In the genomic region with DNA sequence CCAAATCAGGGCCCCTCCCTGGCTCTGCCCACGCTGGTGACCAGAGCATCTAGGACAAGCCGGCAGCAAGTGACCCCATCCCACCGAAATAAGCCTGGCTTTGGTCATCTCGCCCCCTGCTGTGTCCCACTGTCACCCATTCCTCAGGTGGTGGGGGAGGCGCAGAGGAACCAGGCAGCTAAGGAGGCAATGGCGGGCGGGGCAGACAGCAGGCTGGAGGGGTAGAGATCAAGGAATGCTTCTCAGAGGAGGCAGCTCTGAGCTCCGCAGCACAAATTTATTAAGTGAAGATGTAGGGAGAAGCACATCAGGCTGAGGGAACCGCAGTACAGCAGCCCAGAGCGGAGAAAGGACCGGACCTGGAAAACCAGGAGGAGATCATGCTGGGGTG, we compare ENCODE assay signal across 27 cellular contexts. TPM values are rescaled to one million over a fixed set of nuclear protein-coding genes. Genes with fewer than 3 reads are reported as not detected.
"Had no signal": no experiment of that assay in that cellular context is flagged by ENCODE, and none has a peak within 500 bp of the region (broad histone marks: within the 10 kb centered on the region; RNA-seq: fewer than 3 reads in every experiment).

No MANE protein-coding gene starts in this region.

- H3K4me3 ChIP-seq: ascending aorta, esophagus muscularis mucosa, smooth muscle cell, uterus had no signal

- H3K36me3 ChIP-seq: ascending aorta, brain microvascular endothelial cell, esophagus muscularis mucosa, uterus had no signal

- H3K9me3 ChIP-seq: ascending aorta, esophagus muscularis mucosa, uterus had no signal

- H3K27ac ChIP-seq: ascending aorta, brain microvascular endothelial cell, esophagus muscularis mucosa, uterus had no signal

- H3K9me3 Mint-ChIP-seq: activated CD4-positive, alpha-beta memory T cell treated with anti-CD3 and anti-CD28 coated beads, Interleukin-2, amount 10 ng/mL, durations not matched to agents 7 days and 5 days; activated CD4-positive, alpha-beta T cell treated with anti-CD3 and anti-CD28 coated beads, Interleukin-2, amount 10 ng/mL, durations not matched to agents 24 days and 14 days; activated naive CD4-positive, alpha-beta T cell treated with anti-CD3 and anti-CD28 coated beads, Interleukin-2, amount 50 U/mL, for 72 hours; effector memory CD8-positive, alpha-beta T cell; natural killer cell treated with Interleukin-12 subunit alpha and Interleukin-12 subunit beta and Interleukin-15 and Interleukin-18, amount 100 ng/mL, for 72 hours; stimulated activated naive B cell treated with anti-CD40 and anti-IgM and Interleukin-4, amounts not matched to agents 10 μg/mL and 1 μg/mL and 100 μg/mL, for 72 hours had no signal

- H3K36me3 Mint-ChIP-seq: activated naive CD4-positive, alpha-beta T cell treated with anti-CD3 and anti-CD28 coated beads, Interleukin-2, amount 50 U/mL, for 72 hours; natural killer cell treated with Interleukin-12 subunit alpha and Interleukin-12 subunit beta and Interleukin-15 and Interleukin-18, amount 100 ng/mL, for 72 hours; stimulated activated naive B cell treated with anti-CD40 and anti-IgM and Interleukin-4, amounts not matched to agents 10 μg/mL and 1 μg/mL and 100 μg/mL, for 72 hours had no signal

- FAIRE-seq: frontal cortex had no signal

- H3K4me2 ChIP-seq: smooth muscle cell had no signal

- ATAC-seq: effector memory CD8-positive, alpha-beta T cell; left ventricle myocardium superior had no signal

- H3K27ac Mint-ChIP-seq: activated CD4-positive, alpha-beta memory T cell treated with anti-CD3 and anti-CD28 coated beads, Interleukin-2, amount 10 ng/mL, durations not matched to agents 7 days and 5 days; activated CD4-positive, alpha-beta T cell treated with anti-CD3 and anti-CD28 coated beads, Interleukin-2, amount 10 ng/mL, durations not matched to agents 24 days and 14 days; activated naive CD4-positive, alpha-beta T cell treated with anti-CD3 and anti-CD28 coated beads, Interleukin-2, amount 50 U/mL, for 72 hours; effector memory CD8-positive, alpha-beta T cell; natural killer cell treated with Interleukin-12 subunit alpha and Interleukin-12 subunit beta and Interleukin-15 and Interleukin-18, amount 100 ng/mL, for 72 hours; stimulated activated naive B cell treated with anti-CD40 and anti-IgM and Interleukin-4, amounts not matched to agents 10 μg/mL and 1 μg/mL and 100 μg/mL, for 72 hours had no signal

- H3K4me3 Mint-ChIP-seq: activated CD4-positive, alpha-beta memory T cell treated with anti-CD3 and anti-CD28 coated beads, Interleukin-2, amount 10 ng/mL, durations not matched to agents 7 days and 5 days; activated CD4-positive, alpha-beta T cell treated with anti-CD3 and anti-CD28 coated beads, Interleukin-2, amount 10 ng/mL, durations not matched to agents 24 days and 14 days; effector memory CD8-positive, alpha-beta T cell; natural killer cell treated with Interleukin-12 subunit alpha and Interleukin-12 subunit beta and Interleukin-15 and Interleukin-18, amount 100 ng/mL, for 72 hours; stimulated activated naive B cell treated with anti-CD40 and anti-IgM and Interleukin-4, amounts not matched to agents 10 μg/mL and 1 μg/mL and 100 μg/mL, for 72 hours had no signal

- DNase-seq: activated CD4-positive, alpha-beta memory T cell treated with anti-CD3 and anti-CD28 coated beads, Interleukin-2, amount 10 ng/mL, durations not matched to agents 7 days and 5 days; activated CD4-positive, alpha-beta T cell treated with anti-CD3 and anti-CD28 coated beads, Interleukin-2, amount 10 ng/mL, durations not matched to agents 24 days and 14 days; activated T-cell treated with anti-CD3 and anti-CD28 coated beads for 4 hours; brain microvascular endothelial cell; caudate nucleus; effector memory CD8-positive, alpha-beta T cell; glutamatergic neuron; hippocampal formation; left ventricle myocardium superior; mammary epithelial cell; midbrain; occipital lobe; stimulated activated CD4-positive, alpha-beta T cell treated with anti-CD3 and anti-CD28 coated beads, Interleukin-2, amount 100 ng/mL, for 48 hours; stimulated activated CD8-positive, alpha-beta memory T cell treated with anti-CD3 and anti-CD28 coated beads, Interleukin-4, amount 100 ng/mL, for 48 hours; stimulated activated naive B cell treated with anti-CD40 and anti-IgM and Interleukin-4, amounts not matched to agents 10 μg/mL and 1 μg/mL and 100 μg/mL, for 72 hours; trophoblast cell; uterus had no signal

- H3K4me1 ChIP-seq: ascending aorta, esophagus muscularis mucosa, uterus had no signal

- H3K27me3 ChIP-seq: brain microvascular endothelial cell had no signal

RNA-seq across cellular contexts. Expression of gene KREMEN2, which starts 7.5 kb away (rescaled TPM):
- total RNA-seq: activated CD4-positive, alpha-beta memory T cell treated with anti-CD3 and anti-CD28 coated beads, Interleukin-2, amount 10 ng/mL, durations not matched to agents 7 days and 5 days; activated naive CD4-positive, alpha-beta T cell treated with anti-CD3 and anti-CD28 coated beads, Interleukin-2, amount 50 U/mL, for 72 hours; ascending aorta; dermis microvascular lymphatic vessel endothelial cell; frontal cortex; left ventricle myocardium superior; natural killer cell treated with Interleukin-12 subunit alpha and Interleukin-12 subunit beta and Interleukin-15 and Interleukin-18, amount 100 ng/mL, for 72 hours; occipital lobe; sciatic nerve; T-helper 2 cell treated with Interferon-gamma antibody and Interleukin-4, amounts not matched to agents 100 ng/mL and 5 ng/mL, for 36 hours had no signal

RNA-seq across cellular contexts. Expression of gene PKMYT1, which starts 23.7 kb away (rescaled TPM):
- total RNA-seq: ascending aorta had no signal

RNA-seq across cellular contexts. Expression of gene CLDN9, which starts 56.2 kb away (rescaled TPM):
- total RNA-seq: activated CD4-positive, alpha-beta T cell treated with anti-CD3 and anti-CD28 coated beads, Interleukin-2, amount 10 ng/mL, durations not matched to agents 24 days and 14 days; ascending aorta; dermis microvascular lymphatic vessel endothelial cell; frontal cortex; mammary epithelial cell; occipital lobe; temporal lobe had no signal
- polyA plus RNA-seq: mammary epithelial cell had no signal
